In the genomic region with DNA sequence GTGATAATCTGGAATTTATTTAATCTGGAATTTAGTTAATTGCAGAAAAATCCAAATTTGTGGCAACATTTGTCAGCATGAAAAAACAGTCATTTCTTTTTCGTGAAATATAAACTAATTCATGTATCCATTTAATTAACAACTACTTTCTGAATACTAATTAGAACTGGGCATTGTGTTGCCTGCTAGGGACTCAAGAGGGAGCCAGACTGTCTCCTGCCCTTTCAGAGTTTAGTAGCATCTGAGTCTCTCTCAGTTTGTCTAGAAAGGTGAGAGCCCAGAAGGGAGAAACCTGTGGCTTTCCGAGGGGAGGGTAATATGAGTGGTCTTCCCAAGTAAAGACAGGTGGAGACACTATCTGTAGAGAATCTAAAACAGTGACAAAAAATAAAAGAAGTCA, we compare ENCODE assay signal across 8 cellular contexts.
DNase-seq lines count a peak whose midpoint lies in the region; ATAC-seq and TF ChIP-seq lines count a peak whose summit lies in the region.

No MANE protein-coding gene starts in this region.

- H3K4me3 ChIP-seq in AG09309 (ENCODE audit: control insufficient read depth, low read depth, low read length), result no peak overlapping the region
- no peak overlapping the region for H3K4me3 ChIP-seq in astrocyte of the cerebellum (ENCODE audit: low read depth, low read length)

- DNase-seq in AG09309 (ENCODE audit: low read depth) (no peak), astrocyte of the cerebellum (ENCODE audit: low read depth) (no peak), SIG-M5 treated with dmso at 0.1 percent for 504 hours (lab: John Stamatoyannopoulos, UW; ENCODE audit: unreplicated experiment) (no peak), occipital lobe (lab: John Stamatoyannopoulos, UW) (no peak), T-helper 9 cell (no peak)
- no peak for DNase-seq in central memory CD4-positive, alpha-beta T cell

- in situ Hi-C loops in astrocyte of the cerebellum (cut with HindIII; ENCODE audit: low sequenced_read_pairs), result no loop called here

- ATAC-seq in GM18870 (IDR thresholded peaks at IDR 0.05; ENCODE audit: unreplicated experiment) (peak; percentile 70), HG03060 (IDR thresholded peaks at IDR 0.05; ENCODE audit: low read depth, unreplicated experiment) (peak; percentile 54)

- TF ChIP-seq CTCF in AG09309 (IDR thresholded peaks at IDR 0.05; ENCODE audit: control insufficient read depth, insufficient read depth, low read depth, low read length, missing control alignments) (peak; percentile 31), astrocyte of the cerebellum (IDR thresholded peaks at IDR 0.05; ENCODE audit: low read depth, low read length, missing control alignments) (peak; percentile 17)
